In the genomic region with DNA sequence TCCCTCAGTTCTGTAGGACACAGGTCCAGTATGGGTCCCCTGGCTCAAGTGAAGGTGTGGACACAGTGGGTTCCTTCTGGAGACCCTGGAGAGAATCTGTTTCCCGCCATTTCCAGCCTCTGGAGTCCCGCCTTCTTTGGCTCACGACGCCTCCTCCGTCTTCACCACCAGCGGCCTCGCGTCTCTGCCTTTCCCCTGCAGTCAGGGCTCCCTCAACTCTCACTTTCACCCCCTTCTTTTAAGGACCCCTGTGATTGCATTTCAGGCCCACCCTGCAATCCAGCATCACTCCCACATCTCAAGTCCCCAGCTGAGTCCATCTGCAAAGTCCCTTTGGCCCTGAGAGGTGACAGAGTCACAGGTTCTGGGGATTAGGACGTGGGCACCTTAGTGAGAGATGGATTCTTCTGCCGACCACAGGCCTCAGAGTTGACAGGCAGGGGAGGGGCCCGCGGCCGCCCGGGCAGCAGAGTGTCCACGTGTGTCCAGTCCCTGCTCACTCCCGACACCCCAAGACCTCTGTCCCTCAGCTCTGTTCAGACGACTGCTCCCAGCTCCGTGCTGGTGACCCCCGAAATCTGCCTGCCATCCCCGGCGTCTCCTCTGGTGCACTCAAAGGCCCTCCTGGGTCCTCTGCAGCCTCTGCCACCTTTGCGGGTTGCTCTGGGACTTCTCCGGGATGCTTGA, we compare ENCODE assay signal across 1 cellular context.
A peak's percentile ranks its signal among the peaks of the same experiment; 100 is the strongest.
TF ChIP-seq lines count a peak whose summit lies in the region.

No MANE protein-coding gene starts in this region.

TF ChIP-seq in H1, 55 proteins besides CTCF, POLR2A, EP300 and RAD21:
- TF ChIP-seq CEBPB (IDR thresholded peaks at IDR 0.05; ENCODE audit: low read depth, low read length), result no peak
- TF ChIP-seq SIX5 (IDR thresholded peaks at IDR 0.05; ENCODE audit: low read depth, low read length), result no peak
- TF ChIP-seq, protein P1, sequence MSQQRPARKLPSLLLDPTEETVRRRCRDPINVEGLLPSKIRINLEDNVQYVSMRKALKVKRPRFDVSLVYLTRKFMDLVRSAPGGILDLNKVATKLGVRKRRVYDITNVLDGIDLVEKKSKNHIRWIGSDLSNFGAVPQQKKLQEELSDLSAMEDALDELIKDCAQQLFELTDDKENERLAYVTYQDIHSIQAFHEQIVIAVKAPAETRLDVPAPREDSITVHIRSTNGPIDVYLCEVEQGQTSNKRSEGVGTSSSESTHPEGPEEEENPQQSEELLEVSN (IDR thresholded peaks at IDR 0.05), result peak; percentile 62
- no peak for TF ChIP-seq CREB1 (IDR thresholded peaks at IDR 0.05)
- TF ChIP-seq, protein P2, sequence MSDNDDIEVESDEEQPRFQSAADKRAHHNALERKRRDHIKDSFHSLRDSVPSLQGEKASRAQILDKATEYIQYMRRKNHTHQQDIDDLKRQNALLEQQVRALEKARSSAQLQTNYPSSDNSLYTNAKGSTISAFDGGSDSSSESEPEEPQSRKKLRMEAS (IDR thresholded peaks at IDR 0.05), result no peak
